ENCODE assay signal across 8 cellular contexts in the genomic region with DNA sequence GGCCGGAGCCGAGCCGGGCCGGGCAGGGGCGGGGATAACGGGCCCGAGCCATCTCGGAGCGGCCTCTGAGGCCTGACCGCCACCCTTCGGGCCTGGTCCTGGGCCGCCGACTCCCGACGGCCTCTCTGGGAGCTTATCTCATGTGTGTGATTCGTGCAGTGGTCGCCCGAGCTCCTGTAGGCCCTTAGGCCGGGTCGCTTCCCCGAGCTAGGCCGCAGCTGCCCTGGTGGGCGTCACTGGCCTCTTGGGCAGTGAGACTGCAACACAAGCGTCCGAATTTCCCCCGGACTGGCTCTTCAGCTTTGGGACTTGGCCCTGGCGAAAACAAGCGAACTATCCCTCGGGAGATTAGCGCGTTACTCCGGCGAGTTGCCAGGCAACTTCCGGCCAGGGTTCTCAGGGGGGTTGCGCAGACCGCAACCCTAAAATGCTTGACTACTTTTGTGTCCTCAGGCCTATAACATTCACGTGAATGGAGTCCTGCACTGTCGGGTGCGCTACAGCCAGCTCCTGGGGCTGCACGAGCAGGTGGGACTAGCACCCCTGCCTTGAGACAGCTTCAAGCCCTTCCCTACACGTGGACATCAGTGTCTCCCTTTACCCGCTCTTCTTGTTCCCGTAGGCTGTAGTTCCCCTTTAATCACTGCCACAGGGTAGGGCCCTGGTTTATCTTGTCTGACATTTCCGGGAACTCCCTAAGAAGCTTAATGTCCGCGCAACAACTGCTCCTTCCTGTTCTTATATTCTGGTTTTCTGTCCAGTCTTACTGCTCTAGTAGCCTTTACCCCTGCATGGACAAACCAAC. TPM values are rescaled to one million over a fixed set of nuclear protein-coding genes. Genes with fewer than 3 reads are reported as not detected.
A peak's percentile ranks its signal among the peaks of the same experiment; 100 is the strongest.
DNase-seq lines count a peak whose midpoint lies in the region; ATAC-seq, FAIRE-seq and TF ChIP-seq lines count a peak whose summit lies in the region.

No MANE protein-coding gene starts in this region.

- DNase-seq in DMS 273 (lab: John Stamatoyannopoulos, UW; ENCODE audit: unreplicated experiment) (peak; percentile 73), DMS 273 treated with DMSO at 0.1 percent for 48 hours (lab: John Stamatoyannopoulos, UW) (no peak), H54 (ENCODE audit: insufficient read length, low spot score) (no peak), esophagus squamous epithelium (lab: John Stamatoyannopoulos, UW) (no peak), NCI-H1048 (lab: John Stamatoyannopoulos, UW) (no peak)
- peak; percentile 18 for DNase-seq in activated CD4-positive, alpha-beta T cell treated with anti-CD3 and anti-CD28 coated beads, Interleukin-2, amount 50 U/mL, for 1 hour
- peak in 7 of 10 donors; percentile 16 to 67 (median 33) for DNase-seq in naive thymus-derived CD8-positive, alpha-beta T cell

- H3K36me3 Mint-ChIP-seq in naive thymus-derived CD8-positive, alpha-beta T cell, result peaks cover 4 to 65% (median 22%) of the 10 kb centered on the region in 3 donors

- peak overlapping the region; percentile 88 for H3K9ac ChIP-seq in Loucy (ENCODE audit: low read depth, low read length, poor library complexity, severe bottlenecking)

- peaks cover 27 to 43% (median 43%) of the 10 kb centered on the region in 4 donors for H3K4me1 Mint-ChIP-seq in naive thymus-derived CD8-positive, alpha-beta T cell

- H3K36me3 ChIP-seq in Loucy (ENCODE audit: insufficient read depth, low read length) (peaks cover 31% of the 10 kb centered on the region; the same call in 1 of the 2 replicates), esophagus squamous epithelium (peaks cover 23 to 63% (median 38%) of the 10 kb centered on the region in 3 donors)

- H3K4me1 ChIP-seq in Loucy (ENCODE audit: insufficient read depth, low read length, poor library complexity, severe bottlenecking) (peaks cover 34% of the 10 kb centered on the region), esophagus squamous epithelium (peaks cover 19 to 58% (median 23%) of the 10 kb centered on the region in 3 donors)

- H3K79me2 ChIP-seq in Loucy (ENCODE audit: insufficient read depth, low read length), result peaks cover 54% of the 10 kb centered on the region

- H3K4me3 ChIP-seq in Loucy (ENCODE audit: low read length, poor library complexity, severe bottlenecking) (peak overlapping the region; percentile 96), esophagus squamous epithelium (peak overlapping the region; percentile 83 to 96 (median 94))

- peak overlapping the region; percentile 88 to 99 (median 96) for H3K27ac Mint-ChIP-seq in naive thymus-derived CD8-positive, alpha-beta T cell

- H3K27me3 ChIP-seq in Loucy (ENCODE audit: insufficient read depth, low read length, poor library complexity, severe bottlenecking), result no peaks in the 10 kb centered on the region
- H3K27me3 ChIP-seq in esophagus squamous epithelium, result no peaks in the 10 kb centered on the region

- no peaks in the 10 kb centered on the region for H3F3A ChIP-seq in Loucy (ENCODE audit: low read depth)

- peak overlapping the region; percentile 32; the same call in 1 of the 2 replicates for H2AFZ ChIP-seq in Loucy (ENCODE audit: low read length)

- POLR2A ChIA-PET in naive thymus-derived CD8-positive, alpha-beta T cell (lab: Charles Lee), result interaction anchor here (0.7 to 5.6 kb wide), 9 partner anchors 9 to 292 kb away, joined by 3 to 71 read pairs (median 5); a partner anchor contains a TSS

- no peaks in the 10 kb centered on the region for H3K27me3 Mint-ChIP-seq in naive thymus-derived CD8-positive, alpha-beta T cell

- peak overlapping the region; percentile 84 to 100 (median 96) for H3K4me3 Mint-ChIP-seq in naive thymus-derived CD8-positive, alpha-beta T cell

- H3K9me3 ChIP-seq in Loucy (ENCODE audit: insufficient read depth, low read depth, low read length) (no peaks in the 10 kb centered on the region), esophagus squamous epithelium (no peaks in the 10 kb centered on the region)

- FAIRE-seq in H54 (lab: Jason Lieb, UNC), result no peak

- 0 to 3% methylated on average over 10 to 13 of the region's 46 CpGs for WGBS in esophagus squamous epithelium, 2 donors

- peak overlapping the region; percentile 83 for H3K4me2 ChIP-seq in Loucy (ENCODE audit: low read depth, low read length, poor library complexity, severe bottlenecking)

- intact Hi-C loops in esophagus squamous epithelium (cut with DNase I), result no loop called here

- peaks cover 18% of the 10 kb centered on the region for H4K20me1 ChIP-seq in Loucy (ENCODE audit: insufficient read depth, low read length, poor library complexity, severe bottlenecking)

- peak overlapping the region; percentile 91 to 98 (median 95) for H3K27ac ChIP-seq in esophagus squamous epithelium

- H3K9me2 ChIP-seq in Loucy (replicated peaks; ENCODE audit: low read depth, low read length), result no peaks in the 10 kb centered on the region

- no peak for TF ChIP-seq CTCF in Loucy (conservative IDR thresholded peaks at IDR 0.05; ENCODE audit: low read length)
- no peak for TF ChIP-seq CTCF in esophagus squamous epithelium (IDR thresholded peaks at IDR 0.05)

- peak; percentile 3 to 12 for ATAC-seq in naive thymus-derived CD8-positive, alpha-beta T cell

- TF ChIP-seq POLR2A in H54 (IDR thresholded peaks at IDR 0.05; ENCODE audit: low read depth, low read length) (0 out of 2 replicates have a peak, but pooled peaks have one; percentile 13), esophagus squamous epithelium (IDR thresholded peaks at IDR 0.05) (peak in 1 of 4 donors; percentile 23)

- H3K9me3 Mint-ChIP-seq in naive thymus-derived CD8-positive, alpha-beta T cell, result no peaks in the 10 kb centered on the region

RNA-seq across cellular contexts. Expression of a gene that starts 0.6 kb away (rescaled TPM):
- 100 to 1,000 TPM in 1 of 4 donors, 10 to 100 TPM in 3; 53.5 to 106 (median 75.8) TPM for total RNA-seq in esophagus squamous epithelium
- total RNA-seq in naive thymus-derived CD8-positive, alpha-beta T cell, result 100 to 1,000 TPM; 121 to 122 TPM
- polyA plus RNA-seq in naive thymus-derived CD8-positive, alpha-beta T cell, result 100 to 1,000 TPM; 200 to 217 (median 215) TPM

RNA-seq across cellular contexts. Expression of a gene that starts 0.9 kb away (rescaled TPM):
- 10 to 100 TPM; 30.4 to 44.3 (median 38.3) TPM for total RNA-seq in esophagus squamous epithelium
- total RNA-seq in naive thymus-derived CD8-positive, alpha-beta T cell, result 10 to 100 TPM; 54.9 to 55.5 TPM
- polyA plus RNA-seq in naive thymus-derived CD8-positive, alpha-beta T cell, result 10 to 100 TPM; 26.4 to 41.2 (median 30.0) TPM

RNA-seq across cellular contexts. Expression of a gene that starts 9.5 kb away (rescaled TPM):
- 10 to 100 TPM in 3 of 4 donors, 1 to 10 TPM in 1; 6.4 to 15.6 (median 12.8) TPM for total RNA-seq in esophagus squamous epithelium
- total RNA-seq in naive thymus-derived CD8-positive, alpha-beta T cell, result 10 to 100 TPM; 18.6 to 18.8 TPM
- polyA plus RNA-seq in naive thymus-derived CD8-positive, alpha-beta T cell, result 1 to 10 TPM; 2.0 to 6.0 (median 2.5) TPM

RNA-seq across cellular contexts. Expression of a gene that starts 14.5 kb away (rescaled TPM):
- 10 to 100 TPM; 37.2 to 59.7 (median 52.3) TPM for total RNA-seq in esophagus squamous epithelium
- 100 to 1,000 TPM in 1 of 2 experiments, 10 to 100 TPM in 1; 96.5 to 105 TPM for total RNA-seq in naive thymus-derived CD8-positive, alpha-beta T cell
- 10 to 100 TPM; 26.2 to 46.1 (median 31.3) TPM for polyA plus RNA-seq in naive thymus-derived CD8-positive, alpha-beta T cell

RNA-seq across cellular contexts. Expression of a gene that starts 38.4 kb away (rescaled TPM):
- 10 to 100 TPM; 51.9 to 77.1 (median 67.4) TPM for total RNA-seq in esophagus squamous epithelium
- 10 to 100 TPM; 46.3 to 48.4 TPM for total RNA-seq in naive thymus-derived CD8-positive, alpha-beta T cell
- 10 to 100 TPM; 57.1 to 85.2 (median 66.1) TPM for polyA plus RNA-seq in naive thymus-derived CD8-positive, alpha-beta T cell

Comparison
In these comparisons a context has a peak if more than half of its experiments do, and no peak if none do; other contexts are left out.
1. DNase-seq: peak in DMS 273 (single experiment), activated CD4-positive, alpha-beta T cell treated with anti-CD3 and anti-CD28 coated beads, Interleukin-2, amount 50 U/mL, for 1 hour (single experiment) and naive thymus-derived CD8-positive, alpha-beta T cell (7 of 10); none in DMS 273 treated with DMSO at 0.1 percent for 48 hours (single experiment), H54 (single experiment), esophagus squamous epithelium (single experiment) and NCI-H1048 (single experiment).